In genomic region chr14:64504897-64505771, GRCh38 we compare ENCODE assay signal across 8 cellular contexts. TPM values are rescaled to one million over a fixed set of nuclear protein-coding genes. Genes with fewer than 3 reads are reported as not detected.
DNase-seq lines count a peak whose midpoint lies in the region; ATAC-seq and TF ChIP-seq lines count a peak whose summit lies in the region.

No MANE protein-coding gene starts in this region.

- peak overlapping the region; percentile 97 to 100 for H3K9ac ChIP-seq in colonic mucosa (ENCODE audit: low read depth in 2 of 2, low read length in 2 of 2)

- peak; percentile 82 for DNase-seq in NK-92 treated with Interleukin-12 subunit alpha and Interleukin-12 subunit beta, amount 100 ng/mL, for 24 hours (lab: John Stamatoyannopoulos, UW)
- DNase-seq in NK-92 (lab: John Stamatoyannopoulos, UW; ENCODE audit: unreplicated experiment), result no peak
- peak; percentile 48 for DNase-seq in NCI-H524 treated with DMSO at 0.1 percent for 48 hours (lab: John Stamatoyannopoulos, UW)
- DNase-seq in activated CD4-positive, alpha-beta T cell treated with anti-CD3 and anti-CD28 coated beads, Interleukin-2, amount 10 ng/mL, durations not matched to agents 24 days and 14 days, result peak; percentile 94
- peak; percentile 92 for DNase-seq in colonic mucosa
- DNase-seq in left colon, result peak; percentile 90 to 93
- peak; percentile 58 to 61 for DNase-seq in stimulated activated CD4-positive, alpha-beta T cell treated with anti-CD3 and anti-CD28 coated beads, Interleukin-1b, Interleukin-23, amount 100 ng/mL, for 1 hour (ENCODE audit: low read depth in 2 of 2)

- H3K4me3 Mint-ChIP-seq in activated CD4-positive, alpha-beta T cell treated with anti-CD3 and anti-CD28 coated beads, Interleukin-2, amount 10 ng/mL, durations not matched to agents 24 days and 14 days, result peak overlapping the region; percentile 94

- H3K27ac ChIP-seq in colonic mucosa, result peak overlapping the region; percentile 100

- peak; percentile 26 for ATAC-seq in HG03196 (IDR thresholded peaks at IDR 0.05; ENCODE audit: unreplicated experiment)
- peak; percentile 53 for ATAC-seq in left colon

- H3K36me3 Mint-ChIP-seq in activated CD4-positive, alpha-beta T cell treated with anti-CD3 and anti-CD28 coated beads, Interleukin-2, amount 10 ng/mL, durations not matched to agents 24 days and 14 days (ENCODE audit: low read depth), result peaks cover 26% of the 10 kb centered on the region

- peaks cover 42% of the 10 kb centered on the region for H3K4me1 ChIP-seq in colonic mucosa

- H3K36me3 ChIP-seq in colonic mucosa, result no peaks in the 10 kb centered on the region

- no peaks in the 10 kb centered on the region for H3K9me3 Mint-ChIP-seq in activated CD4-positive, alpha-beta T cell treated with anti-CD3 and anti-CD28 coated beads, Interleukin-2, amount 10 ng/mL, durations not matched to agents 24 days and 14 days

- no peaks in the 10 kb centered on the region for H3K27me3 ChIP-seq in colonic mucosa

- intact Hi-C loops in activated CD4-positive, alpha-beta T cell treated with anti-CD3 and anti-CD28 coated beads, Interleukin-2, amount 10 ng/mL, durations not matched to agents 24 days and 14 days (cut with micrococcal nuclease), result loop anchor here (5.0 kb wide), 3 partner anchors 38 to 653 kb away; partner anchors contain the start of genes AKAP5, FNTB and SYNE2
- intact Hi-C loops in colonic mucosa (cut with DNase I), result no loop called here
- intact Hi-C loops in left colon (cut with DNase I, micrococcal nuclease), result no loop called here

- no peak for TF ChIP-seq CTCF in colonic mucosa (IDR thresholded peaks at IDR 0.05)

- H3K4me1 Mint-ChIP-seq in activated CD4-positive, alpha-beta T cell treated with anti-CD3 and anti-CD28 coated beads, Interleukin-2, amount 10 ng/mL, durations not matched to agents 24 days and 14 days, result peaks cover 57% of the 10 kb centered on the region

- H3K27ac Mint-ChIP-seq in activated CD4-positive, alpha-beta T cell treated with anti-CD3 and anti-CD28 coated beads, Interleukin-2, amount 10 ng/mL, durations not matched to agents 24 days and 14 days, result peak overlapping the region; percentile 100

- no peaks in the 10 kb centered on the region for H3K9me3 ChIP-seq in colonic mucosa

- H3K27me3 Mint-ChIP-seq in activated CD4-positive, alpha-beta T cell treated with anti-CD3 and anti-CD28 coated beads, Interleukin-2, amount 10 ng/mL, durations not matched to agents 24 days and 14 days, result peaks cover 1% of the 10 kb centered on the region

- H3K4me3 ChIP-seq in colonic mucosa, result peak overlapping the region; percentile 78

RNA-seq across cellular contexts. Expression of gene ZBTB1, which starts 0.6 kb away (rescaled TPM):
- total RNA-seq in activated CD4-positive, alpha-beta T cell treated with anti-CD3 and anti-CD28 coated beads, Interleukin-2, amount 10 ng/mL, durations not matched to agents 24 days and 14 days, result 45.4 and 46.5 TPM in 2 replicates
- total RNA-seq in colonic mucosa (10 to 100 TPM; 26.2 to 32.7 TPM), left colon (10 to 100 TPM; 29.5 to 32.1 TPM)

RNA-seq across cellular contexts. Expression of gene ZBTB25, which starts 1.5 kb away (rescaled TPM):
- total RNA-seq in activated CD4-positive, alpha-beta T cell treated with anti-CD3 and anti-CD28 coated beads, Interleukin-2, amount 10 ng/mL, durations not matched to agents 24 days and 14 days, result 21.8 and 22.2 TPM in 2 replicates
- total RNA-seq in colonic mucosa, result 1 to 10 TPM; 5.6 to 6.1 TPM
- 1 to 10 TPM; 5.9 to 6.5 TPM for total RNA-seq in left colon

RNA-seq across cellular contexts. Expression of gene HSPA2, which starts 35.4 kb away (rescaled TPM):
- 8.1 TPM in 2 replicates for total RNA-seq in activated CD4-positive, alpha-beta T cell treated with anti-CD3 and anti-CD28 coated beads, Interleukin-2, amount 10 ng/mL, durations not matched to agents 24 days and 14 days
- total RNA-seq in colonic mucosa (10 to 100 TPM; 21.6 to 66.1 TPM), left colon (10 to 100 TPM; 52.7 to 61.7 TPM)

RNA-seq across cellular contexts. Expression of gene AKAP5, which starts 39.8 kb away (rescaled TPM):
- 0.90 and 0.98 TPM in 2 replicates for total RNA-seq in activated CD4-positive, alpha-beta T cell treated with anti-CD3 and anti-CD28 coated beads, Interleukin-2, amount 10 ng/mL, durations not matched to agents 24 days and 14 days
- total RNA-seq in colonic mucosa, result 10 to 100 TPM in 1 of 2 donors, 1 to 10 TPM in 1; 8.1 to 18.1 TPM
- total RNA-seq in left colon, result 10 to 100 TPM; 11.9 to 14.2 TPM

RNA-seq across cellular contexts. Expression of gene PPP1R36, which starts 44.6 kb away (rescaled TPM):
- total RNA-seq in activated CD4-positive, alpha-beta T cell treated with anti-CD3 and anti-CD28 coated beads, Interleukin-2, amount 10 ng/mL, durations not matched to agents 24 days and 14 days, result 0.31 and 0.33 TPM in 2 replicates
- total RNA-seq in colonic mucosa (1 to 10 TPM; 2.2 to 5.0 TPM), left colon (10 to 100 TPM in 1 of 2 donors, 1 to 10 TPM in 1; 7.1 to 10.7 TPM)
